In genomic region chr21:29613877-29614276, GRCh38 we compare ENCODE assay signal across 29 cellular contexts.
"Had no signal": no experiment of that assay in that cellular context is flagged by ENCODE, and none has a peak within 500 bp of the region (broad histone marks: within the 10 kb centered on the region; RNA-seq: fewer than 3 reads in every experiment).

No MANE protein-coding gene starts in this region.

- H3K27me3 Mint-ChIP-seq: dendritic cell treated with granulocyte-macrophage colony-stimulating factor and Interleukin-4, amounts not matched to agents 40 ng/mL and 50 ng/mL, for 4 days; effector memory CD8-positive, alpha-beta T cell had no signal

- H3K4me3 Mint-ChIP-seq: dendritic cell treated with granulocyte-macrophage colony-stimulating factor and Interleukin-4, amounts not matched to agents 40 ng/mL and 50 ng/mL, for 4 days; effector memory CD8-positive, alpha-beta T cell; endodermal cell had no signal

- H3K4me3 ChIP-seq: colonic mucosa, coronary artery, dorsolateral prefrontal cortex, esophagus muscularis mucosa, esophagus squamous epithelium, gastrocnemius medialis, gastroesophageal sphincter, heart left ventricle, heart right ventricle had no signal

- ATAC-seq: effector memory CD8-positive, alpha-beta T cell; esophagus mucosa; foreskin keratinocyte; gastrocnemius medialis; gastroesophageal sphincter; heart left ventricle; heart right ventricle had no signal

- H3K9me3 ChIP-seq: colonic mucosa, esophagus muscularis mucosa, esophagus squamous epithelium, gastrocnemius medialis, gastroesophageal sphincter, heart left ventricle, heart right ventricle had no signal

- H3K9me3 Mint-ChIP-seq: dendritic cell treated with granulocyte-macrophage colony-stimulating factor and Interleukin-4, amounts not matched to agents 40 ng/mL and 50 ng/mL, for 4 days had no signal

- FAIRE-seq: colon, endometrium, endothelial cell of umbilical vein, frontal cortex had no signal

- DNase-seq: colonic mucosa; cortex of kidney; dermis blood vessel endothelial cell; dorsolateral prefrontal cortex; effector CD4-positive, alpha-beta T cell; effector CD8-positive, alpha-beta T cell; effector memory CD4-positive, alpha-beta T cell; effector memory CD8-positive, alpha-beta T cell; endodermal cell; erythroblast; esophagus squamous epithelium; foreskin fibroblast; foreskin keratinocyte; foreskin melanocyte; gastrocnemius medialis; glutamatergic neuron; head of caudate nucleus; heart left ventricle; heart right ventricle had no signal

- H3K4me1 ChIP-seq: colonic mucosa, esophagus muscularis mucosa, esophagus squamous epithelium, foreskin keratinocyte, gastrocnemius medialis, gastroesophageal sphincter, heart left ventricle, heart right ventricle had no signal

- H3K27me3 ChIP-seq: colonic mucosa, dorsolateral prefrontal cortex, esophagus muscularis mucosa, esophagus squamous epithelium, foreskin keratinocyte, gastrocnemius medialis, gastroesophageal sphincter, heart left ventricle, heart right ventricle had no signal

- H3K27ac ChIP-seq: colonic mucosa, coronary artery, dorsolateral prefrontal cortex, epithelial cell of prostate, esophagus muscularis mucosa, esophagus squamous epithelium, foreskin keratinocyte, gastrocnemius medialis, gastroesophageal sphincter, heart left ventricle, heart right ventricle had no signal

- H3K27ac Mint-ChIP-seq: dendritic cell treated with granulocyte-macrophage colony-stimulating factor and Interleukin-4, amounts not matched to agents 40 ng/mL and 50 ng/mL, for 4 days; effector memory CD8-positive, alpha-beta T cell; endodermal cell had no signal

- H3K36me3 ChIP-seq: colonic mucosa, esophagus muscularis mucosa, esophagus squamous epithelium, gastrocnemius medialis, gastroesophageal sphincter, heart left ventricle, heart right ventricle had no signal
